In genomic region chr13:27965740-27966640, GRCh38 we compare ENCODE assay signal across 1 cellular context.
TF ChIP-seq lines count a peak whose summit lies in the region.

No MANE protein-coding gene starts in this region.

TF ChIP-seq in GM12891, 5 proteins besides CTCF, POLR2A, EP300 and RAD21 (continued from another document):
- no peak for TF ChIP-seq SPI1 (IDR thresholded peaks at IDR 0.05; ENCODE audit: low read depth, low read length)
- no peak for TF ChIP-seq PAX5 (IDR thresholded peaks at IDR 0.05; ENCODE audit: insufficient read depth, low read length, severe bottlenecking)
- TF ChIP-seq POU2F2 (IDR thresholded peaks at IDR 0.05; ENCODE audit: low read depth, low read length), result no peak
TF ChIP-seq in GM12891: peak in this region for 0.
